Comparison of ENCODE assay signal across 1 cellular context in the genomic region with DNA sequence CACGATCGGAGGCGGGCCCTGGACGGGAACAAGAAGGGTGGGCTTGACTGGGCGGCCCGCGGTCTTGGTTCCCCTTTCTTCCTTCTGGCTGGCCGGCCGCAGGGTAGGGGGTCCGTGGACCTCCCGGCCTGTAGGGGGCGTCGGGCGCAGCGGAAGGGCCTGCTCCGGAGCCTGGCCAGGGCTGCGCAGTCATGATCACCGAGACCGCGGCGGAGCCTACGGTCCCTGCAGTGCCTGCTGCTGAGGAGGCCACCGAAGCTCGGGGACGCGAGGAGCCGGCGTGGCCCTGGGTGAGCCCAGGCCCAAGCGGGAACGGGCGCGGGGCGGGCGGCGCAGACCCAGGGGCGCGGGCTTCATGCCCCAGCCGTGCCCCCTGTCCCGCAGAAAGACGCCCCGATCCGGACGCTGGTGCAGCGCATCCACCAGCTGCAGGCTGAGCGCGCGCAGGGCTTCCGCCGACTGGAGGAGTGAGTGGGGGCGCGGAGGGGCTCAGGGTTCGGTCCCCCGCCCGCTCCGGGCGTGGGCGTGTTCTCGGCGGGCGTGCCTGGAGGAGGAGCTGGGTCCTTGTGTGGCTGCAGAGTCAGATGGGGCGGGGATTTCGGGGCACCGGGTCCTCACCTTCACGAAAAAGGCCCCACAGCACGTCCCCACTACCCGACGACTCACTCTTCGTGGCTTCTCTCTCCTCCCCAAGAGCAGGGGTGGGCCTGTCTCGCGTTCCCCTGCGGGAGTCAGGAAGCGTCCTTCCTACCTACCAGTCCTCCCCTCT.
A peak's percentile ranks its signal among the peaks of the same experiment; 100 is the strongest.
TF ChIP-seq lines count a peak whose summit lies in the region.

A gene (plus strand): TSS at position 188 of the 769 bp plus-strand sequence. CDS start 4 bp downstream, at position 192.

TF ChIP-seq in HepG2, 621 proteins besides CTCF, POLR2A, EP300 and RAD21 (continued from another document and continues in another):
- TF ChIP-seq, protein P1, sequence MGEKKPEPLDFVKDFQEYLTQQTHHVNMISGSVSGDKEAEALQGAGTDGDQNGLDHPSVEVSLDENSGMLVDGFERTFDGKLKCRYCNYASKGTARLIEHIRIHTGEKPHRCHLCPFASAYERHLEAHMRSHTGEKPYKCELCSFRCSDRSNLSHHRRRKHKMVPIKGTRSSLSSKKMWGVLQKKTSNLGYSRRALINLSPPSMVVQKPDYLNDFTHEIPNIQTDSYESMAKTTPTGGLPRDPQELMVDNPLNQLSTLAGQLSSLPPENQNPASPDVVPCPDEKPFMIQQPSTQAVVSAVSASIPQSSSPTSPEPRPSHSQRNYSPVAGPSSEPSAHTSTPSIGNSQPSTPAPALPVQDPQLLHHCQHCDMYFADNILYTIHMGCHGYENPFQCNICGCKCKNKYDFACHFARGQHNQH (CRISPR knock-in tag; IDR thresholded peaks at IDR 0.05): peak; percentile 88
- TF ChIP-seq SIN3B (IDR thresholded peaks at IDR 0.05; ENCODE audit: low read length): no peak
- TF ChIP-seq, protein P2, sequence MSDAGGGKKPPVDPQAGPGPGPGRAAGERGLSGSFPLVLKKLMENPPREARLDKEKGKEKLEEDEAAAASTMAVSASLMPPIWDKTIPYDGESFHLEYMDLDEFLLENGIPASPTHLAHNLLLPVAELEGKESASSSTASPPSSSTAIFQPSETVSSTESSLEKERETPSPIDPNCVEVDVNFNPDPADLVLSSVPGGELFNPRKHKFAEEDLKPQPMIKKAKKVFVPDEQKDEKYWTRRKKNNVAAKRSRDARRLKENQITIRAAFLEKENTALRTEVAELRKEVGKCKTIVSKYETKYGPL (CRISPR knock-in tag; IDR thresholded peaks at IDR 0.05): no peak
- no peak for TF ChIP-seq MBD4 (IDR thresholded peaks at IDR 0.05; ENCODE audit: borderline replicate concordance, low read length)
- TF ChIP-seq SNAPC2 (CRISPR knock-in tag; IDR thresholded peaks at IDR 0.05): no peak
- TF ChIP-seq KLF9 (CRISPR knock-in tag; IDR thresholded peaks at IDR 0.05; ENCODE audit: low read depth): no peak
- peak; percentile 96; the same call in 1 of the 2 replicates for TF ChIP-seq KAT7 (CRISPR knock-in tag; IDR thresholded peaks at IDR 0.05; ENCODE audit: borderline replicate concordance)
- 0 out of 2 replicates have a peak, but pooled peaks have one; percentile 31 for TF ChIP-seq ZNF616 (CRISPR knock-in tag; IDR thresholded peaks at IDR 0.05; ENCODE audit: low read depth)
- TF ChIP-seq ZNF562 (CRISPR knock-in tag; IDR thresholded peaks at IDR 0.05; ENCODE audit: borderline replicate concordance): no peak
- TF ChIP-seq ZMYM3 (CRISPR knock-in tag; IDR thresholded peaks at IDR 0.05): peak; percentile 79
- TF ChIP-seq RBAK (CRISPR knock-in tag; IDR thresholded peaks at IDR 0.05): peak; percentile 6; the same call in 1 of the 2 replicates
- no peak for TF ChIP-seq ZSCAN25 (CRISPR knock-in tag; IDR thresholded peaks at IDR 0.05)
- no peak for TF ChIP-seq ZNF550 (CRISPR knock-in tag; IDR thresholded peaks at IDR 0.05; ENCODE audit: borderline replicate concordance)
- TF ChIP-seq TCF12 (IDR thresholded peaks at IDR 0.05): no peak
- 0 out of 2 replicates have a peak, but pooled peaks have one; percentile 35 for TF ChIP-seq TCF12 (CRISPR knock-in tag; IDR thresholded peaks at IDR 0.05)
- no peak for TF ChIP-seq NFRKB (IDR thresholded peaks at IDR 0.05)
- TF ChIP-seq HNRNPL (IDR thresholded peaks at IDR 0.05; ENCODE audit: low read depth, low read length): peak; percentile 23; the same call in 1 of the 2 replicates
- TF ChIP-seq ZNF543 (CRISPR knock-in tag; IDR thresholded peaks at IDR 0.05): peak; percentile 64
- peak; percentile 63; the same call in 1 of the 2 replicates for TF ChIP-seq FOXA3 (CRISPR knock-in tag; IDR thresholded peaks at IDR 0.05)
- no peak for TF ChIP-seq RFX1 (IDR thresholded peaks at IDR 0.05)
- TF ChIP-seq, protein P3, sequence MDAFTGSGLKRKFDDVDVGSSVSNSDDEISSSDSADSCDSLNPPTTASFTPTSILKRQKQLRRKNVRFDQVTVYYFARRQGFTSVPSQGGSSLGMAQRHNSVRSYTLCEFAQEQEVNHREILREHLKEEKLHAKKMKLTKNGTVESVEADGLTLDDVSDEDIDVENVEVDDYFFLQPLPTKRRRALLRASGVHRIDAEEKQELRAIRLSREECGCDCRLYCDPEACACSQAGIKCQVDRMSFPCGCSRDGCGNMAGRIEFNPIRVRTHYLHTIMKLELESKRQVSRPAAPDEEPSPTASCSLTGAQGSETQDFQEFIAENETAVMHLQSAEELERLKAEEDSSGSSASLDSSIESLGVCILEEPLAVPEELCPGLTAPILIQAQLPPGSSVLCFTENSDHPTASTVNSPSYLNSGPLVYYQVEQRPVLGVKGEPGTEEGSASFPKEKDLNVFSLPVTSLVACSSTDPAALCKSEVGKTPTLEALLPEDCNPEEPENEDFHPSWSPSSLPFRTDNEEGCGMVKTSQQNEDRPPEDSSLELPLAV (CRISPR knock-in tag; conservative IDR thresholded peaks at IDR 0.05; ENCODE audit: low read depth): no peak
- TF ChIP-seq, protein P4, sequence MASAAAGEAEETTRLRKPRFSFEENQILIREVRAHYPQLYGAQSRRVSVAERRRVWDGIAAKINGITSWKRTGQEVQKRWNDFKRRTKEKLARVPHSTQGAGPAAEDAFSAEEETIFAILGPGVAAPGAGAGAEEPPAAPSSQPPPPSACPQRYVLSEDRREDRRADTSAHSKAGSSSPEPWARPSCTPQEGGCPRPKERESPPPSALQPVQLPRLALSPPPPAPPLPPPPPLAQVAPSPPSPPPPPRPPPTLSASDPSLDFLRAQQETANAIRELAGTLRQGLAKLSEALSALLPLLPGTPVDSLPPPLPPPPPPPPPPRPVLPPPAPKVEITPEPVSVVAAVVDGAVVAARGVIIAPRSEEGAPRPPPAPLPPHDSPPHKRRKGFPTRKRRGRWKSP (CRISPR knock-in tag; IDR thresholded peaks at IDR 0.05): no peak; the same call in none of the 2 replicates
- TF ChIP-seq, protein P5, sequence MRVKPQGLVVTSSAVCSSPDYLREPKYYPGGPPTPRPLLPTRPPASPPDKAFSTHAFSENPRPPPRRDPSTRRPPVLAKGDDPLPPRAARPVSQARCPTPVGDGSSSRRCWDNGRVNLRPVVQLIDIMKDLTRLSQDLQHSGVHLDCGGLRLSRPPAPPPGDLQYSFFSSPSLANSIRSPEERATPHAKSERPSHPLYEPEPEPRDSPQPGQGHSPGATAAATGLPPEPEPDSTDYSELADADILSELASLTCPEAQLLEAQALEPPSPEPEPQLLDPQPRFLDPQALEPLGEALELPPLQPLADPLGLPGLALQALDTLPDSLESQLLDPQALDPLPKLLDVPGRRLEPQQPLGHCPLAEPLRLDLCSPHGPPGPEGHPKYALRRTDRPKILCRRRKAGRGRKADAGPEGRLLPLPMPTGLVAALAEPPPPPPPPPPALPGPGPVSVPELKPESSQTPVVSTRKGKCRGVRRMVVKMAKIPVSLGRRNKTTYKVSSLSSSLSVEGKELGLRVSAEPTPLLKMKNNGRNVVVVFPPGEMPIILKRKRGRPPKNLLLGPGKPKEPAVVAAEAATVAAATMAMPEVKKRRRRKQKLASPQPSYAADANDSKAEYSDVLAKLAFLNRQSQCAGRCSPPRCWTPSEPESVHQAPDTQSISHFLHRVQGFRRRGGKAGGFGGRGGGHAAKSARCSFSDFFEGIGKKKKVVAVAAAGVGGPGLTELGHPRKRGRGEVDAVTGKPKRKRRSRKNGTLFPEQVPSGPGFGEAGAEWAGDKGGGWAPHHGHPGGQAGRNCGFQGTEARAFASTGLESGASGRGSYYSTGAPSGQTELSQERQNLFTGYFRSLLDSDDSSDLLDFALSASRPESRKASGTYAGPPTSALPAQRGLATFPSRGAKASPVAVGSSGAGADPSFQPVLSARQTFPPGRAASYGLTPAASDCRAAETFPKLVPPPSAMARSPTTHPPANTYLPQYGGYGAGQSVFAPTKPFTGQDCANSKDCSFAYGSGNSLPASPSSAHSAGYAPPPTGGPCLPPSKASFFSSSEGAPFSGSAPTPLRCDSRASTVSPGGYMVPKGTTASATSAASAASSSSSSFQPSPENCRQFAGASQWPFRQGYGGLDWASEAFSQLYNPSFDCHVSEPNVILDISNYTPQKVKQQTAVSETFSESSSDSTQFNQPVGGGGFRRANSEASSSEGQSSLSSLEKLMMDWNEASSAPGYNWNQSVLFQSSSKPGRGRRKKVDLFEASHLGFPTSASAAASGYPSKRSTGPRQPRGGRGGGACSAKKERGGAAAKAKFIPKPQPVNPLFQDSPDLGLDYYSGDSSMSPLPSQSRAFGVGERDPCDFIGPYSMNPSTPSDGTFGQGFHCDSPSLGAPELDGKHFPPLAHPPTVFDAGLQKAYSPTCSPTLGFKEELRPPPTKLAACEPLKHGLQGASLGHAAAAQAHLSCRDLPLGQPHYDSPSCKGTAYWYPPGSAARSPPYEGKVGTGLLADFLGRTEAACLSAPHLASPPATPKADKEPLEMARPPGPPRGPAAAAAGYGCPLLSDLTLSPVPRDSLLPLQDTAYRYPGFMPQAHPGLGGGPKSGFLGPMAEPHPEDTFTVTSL (CRISPR knock-in tag; IDR thresholded peaks at IDR 0.05; ENCODE audit: borderline replicate concordance): peak; percentile 3; the same call in 1 of the 2 replicates
- no peak for TF ChIP-seq NFKB2 (CRISPR knock-in tag; IDR thresholded peaks at IDR 0.05; ENCODE audit: borderline replicate concordance)
- peak; percentile 39; the same call in 1 of the 2 replicates for TF ChIP-seq ZNF230 (CRISPR knock-in tag; IDR thresholded peaks at IDR 0.05)
- peak; percentile 67; the same call in 1 of the 2 replicates for TF ChIP-seq GATAD2A (CRISPR knock-in tag; IDR thresholded peaks at IDR 0.05)
- no peak for TF ChIP-seq SCMH1 (CRISPR knock-in tag; IDR thresholded peaks at IDR 0.05; ENCODE audit: borderline replicate concordance)
- TF ChIP-seq, protein P6, sequence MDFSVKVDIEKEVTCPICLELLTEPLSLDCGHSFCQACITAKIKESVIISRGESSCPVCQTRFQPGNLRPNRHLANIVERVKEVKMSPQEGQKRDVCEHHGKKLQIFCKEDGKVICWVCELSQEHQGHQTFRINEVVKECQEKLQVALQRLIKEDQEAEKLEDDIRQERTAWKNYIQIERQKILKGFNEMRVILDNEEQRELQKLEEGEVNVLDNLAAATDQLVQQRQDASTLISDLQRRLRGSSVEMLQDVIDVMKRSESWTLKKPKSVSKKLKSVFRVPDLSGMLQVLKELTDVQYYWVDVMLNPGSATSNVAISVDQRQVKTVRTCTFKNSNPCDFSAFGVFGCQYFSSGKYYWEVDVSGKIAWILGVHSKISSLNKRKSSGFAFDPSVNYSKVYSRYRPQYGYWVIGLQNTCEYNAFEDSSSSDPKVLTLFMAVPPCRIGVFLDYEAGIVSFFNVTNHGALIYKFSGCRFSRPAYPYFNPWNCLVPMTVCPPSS (IDR thresholded peaks at IDR 0.05): no peak
- no peak for TF ChIP-seq NPAS2 (CRISPR knock-in tag; IDR thresholded peaks at IDR 0.05; ENCODE audit: borderline replicate concordance)
- TF ChIP-seq, protein P7, sequence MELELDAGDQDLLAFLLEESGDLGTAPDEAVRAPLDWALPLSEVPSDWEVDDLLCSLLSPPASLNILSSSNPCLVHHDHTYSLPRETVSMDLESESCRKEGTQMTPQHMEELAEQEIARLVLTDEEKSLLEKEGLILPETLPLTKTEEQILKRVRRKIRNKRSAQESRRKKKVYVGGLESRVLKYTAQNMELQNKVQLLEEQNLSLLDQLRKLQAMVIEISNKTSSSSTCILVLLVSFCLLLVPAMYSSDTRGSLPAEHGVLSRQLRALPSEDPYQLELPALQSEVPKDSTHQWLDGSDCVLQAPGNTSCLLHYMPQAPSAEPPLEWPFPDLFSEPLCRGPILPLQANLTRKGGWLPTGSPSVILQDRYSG (CRISPR knock-in tag; IDR thresholded peaks at IDR 0.05): no peak; the same call in 1 of the 2 replicates
- TF ChIP-seq ZNF777 (CRISPR knock-in tag; IDR thresholded peaks at IDR 0.05): peak; percentile 68
- TF ChIP-seq ZNF382 (CRISPR knock-in tag; IDR thresholded peaks at IDR 0.05; ENCODE audit: borderline replicate concordance): no peak
- peak; percentile 53; the same call in 1 of the 2 replicates for TF ChIP-seq FOSL2 (CRISPR knock-in tag; IDR thresholded peaks at IDR 0.05)
- TF ChIP-seq, protein P8, sequence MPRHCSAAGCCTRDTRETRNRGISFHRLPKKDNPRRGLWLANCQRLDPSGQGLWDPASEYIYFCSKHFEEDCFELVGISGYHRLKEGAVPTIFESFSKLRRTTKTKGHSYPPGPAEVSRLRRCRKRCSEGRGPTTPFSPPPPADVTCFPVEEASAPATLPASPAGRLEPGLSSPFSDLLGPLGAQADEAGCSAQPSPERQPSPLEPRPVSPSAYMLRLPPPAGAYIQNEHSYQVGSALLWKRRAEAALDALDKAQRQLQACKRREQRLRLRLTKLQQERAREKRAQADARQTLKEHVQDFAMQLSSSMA (CRISPR knock-in tag; IDR thresholded peaks at IDR 0.05): no peak; the same call in 1 of the 2 replicates
- TF ChIP-seq ZNF720 (CRISPR knock-in tag; IDR thresholded peaks at IDR 0.05): no peak
- peak; percentile 31; the same call in 1 of the 2 replicates for TF ChIP-seq REPIN1 (CRISPR knock-in tag; IDR thresholded peaks at IDR 0.05; ENCODE audit: borderline replicate concordance, low read depth)
- TF ChIP-seq ZKSCAN5 (CRISPR knock-in tag; IDR thresholded peaks at IDR 0.05): no peak
- TF ChIP-seq, protein P9, sequence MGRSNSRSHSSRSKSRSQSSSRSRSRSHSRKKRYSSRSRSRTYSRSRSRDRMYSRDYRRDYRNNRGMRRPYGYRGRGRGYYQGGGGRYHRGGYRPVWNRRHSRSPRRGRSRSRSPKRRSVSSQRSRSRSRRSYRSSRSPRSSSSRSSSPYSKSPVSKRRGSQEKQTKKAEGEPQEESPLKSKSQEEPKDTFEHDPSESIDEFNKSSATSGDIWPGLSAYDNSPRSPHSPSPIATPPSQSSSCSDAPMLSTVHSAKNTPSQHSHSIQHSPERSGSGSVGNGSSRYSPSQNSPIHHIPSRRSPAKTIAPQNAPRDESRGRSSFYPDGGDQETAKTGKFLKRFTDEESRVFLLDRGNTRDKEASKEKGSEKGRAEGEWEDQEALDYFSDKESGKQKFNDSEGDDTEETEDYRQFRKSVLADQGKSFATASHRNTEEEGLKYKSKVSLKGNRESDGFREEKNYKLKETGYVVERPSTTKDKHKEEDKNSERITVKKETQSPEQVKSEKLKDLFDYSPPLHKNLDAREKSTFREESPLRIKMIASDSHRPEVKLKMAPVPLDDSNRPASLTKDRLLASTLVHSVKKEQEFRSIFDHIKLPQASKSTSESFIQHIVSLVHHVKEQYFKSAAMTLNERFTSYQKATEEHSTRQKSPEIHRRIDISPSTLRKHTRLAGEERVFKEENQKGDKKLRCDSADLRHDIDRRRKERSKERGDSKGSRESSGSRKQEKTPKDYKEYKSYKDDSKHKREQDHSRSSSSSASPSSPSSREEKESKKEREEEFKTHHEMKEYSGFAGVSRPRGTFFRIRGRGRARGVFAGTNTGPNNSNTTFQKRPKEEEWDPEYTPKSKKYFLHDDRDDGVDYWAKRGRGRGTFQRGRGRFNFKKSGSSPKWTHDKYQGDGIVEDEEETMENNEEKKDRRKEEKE (IDR thresholded peaks at IDR 0.05): no peak
- peak; percentile 44; the same call in 1 of the 2 replicates for TF ChIP-seq ELF3 (CRISPR knock-in tag; IDR thresholded peaks at IDR 0.05)
- no peak for TF ChIP-seq CENPT (CRISPR knock-in tag; IDR thresholded peaks at IDR 0.05; ENCODE audit: low read depth)
